ENCODE assay signal across 17 cellular contexts in the genomic region with DNA sequence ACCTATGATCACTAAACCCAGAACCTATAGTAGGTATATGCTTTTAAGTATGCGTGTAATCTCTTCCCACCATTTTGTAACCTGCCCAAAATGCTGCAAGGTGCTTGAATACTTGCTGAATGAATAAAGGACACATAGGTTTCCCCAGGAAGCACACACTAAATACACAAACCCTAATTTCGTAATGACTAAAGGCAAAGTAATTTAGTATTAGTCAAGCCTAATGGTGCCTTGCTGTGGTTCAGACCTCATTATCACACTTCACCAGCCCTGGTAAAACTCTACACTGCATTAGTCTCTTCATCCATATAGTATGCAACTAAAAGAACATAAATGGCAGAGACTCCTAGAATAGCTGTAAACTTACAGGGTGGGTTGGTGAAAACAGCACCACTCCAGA.
"Had no signal": no experiment of that assay in that cellular context is flagged by ENCODE, and none has a peak within 500 bp of the region (broad histone marks: within the 10 kb centered on the region; RNA-seq: fewer than 3 reads in every experiment).

No MANE protein-coding gene starts in this region.

- H3K27me3 ChIP-seq: tibial artery had no signal

- ATAC-seq: activated CD4-positive, alpha-beta T cell treated with anti-CD3 and anti-CD28 coated beads for 36 hours; activated naive CD4-positive, alpha-beta T cell treated with anti-CD3 and anti-CD28 coated beads, Interleukin-2, amount 50 U/mL, for 72 hours; activated T-cell treated with anti-CD3 and anti-CD28 coated beads, Interleukin-2, amount 50 U/mL, for 4 hours; natural killer cell treated with Interleukin-12 subunit alpha and Interleukin-12 subunit beta and Interleukin-15 and Interleukin-18, amount 100 ng/mL, for 72 hours; T-helper 17 cell had no signal

- H3K4me3 ChIP-seq: left ventricle myocardium inferior, skin epidermis, tibial artery had no signal

- DNase-seq: activated CD4-positive, alpha-beta memory T cell treated with anti-CD3 and anti-CD28 coated beads, Interleukin-2, amount 10 ng/mL, durations not matched to agents 7 days and 5 days; activated CD4-positive, alpha-beta T cell treated with anti-CD3 and anti-CD28 coated beads for 36 hours; activated effector memory CD4-positive, alpha-beta T cell treated with anti-CD3 and anti-CD28 coated beads, Interleukin-2, amount 50 U/mL, for 16 hours; activated T-cell treated with anti-CD3 and anti-CD28 coated beads, Interleukin-2, amount 50 U/mL, for 4 hours; amniotic stem cell; effector memory CD4-positive, alpha-beta T cell; kidney; left ventricle myocardium inferior; mesendoderm; posterior cingulate gyrus; stimulated activated CD4-positive, alpha-beta T cell treated with anti-CD3 and anti-CD28 coated beads, Interleukin-4, amount 100 ng/mL, for 24 hours; stimulated activated naive CD4-positive, alpha-beta T cell; T-helper 17 cell; tibial artery had no signal

- H3K36me3 ChIP-seq: left ventricle myocardium inferior, tibial artery had no signal

- H3K27ac ChIP-seq: left ventricle myocardium inferior, skin epidermis, tibial artery had no signal
